In the genomic region with DNA sequence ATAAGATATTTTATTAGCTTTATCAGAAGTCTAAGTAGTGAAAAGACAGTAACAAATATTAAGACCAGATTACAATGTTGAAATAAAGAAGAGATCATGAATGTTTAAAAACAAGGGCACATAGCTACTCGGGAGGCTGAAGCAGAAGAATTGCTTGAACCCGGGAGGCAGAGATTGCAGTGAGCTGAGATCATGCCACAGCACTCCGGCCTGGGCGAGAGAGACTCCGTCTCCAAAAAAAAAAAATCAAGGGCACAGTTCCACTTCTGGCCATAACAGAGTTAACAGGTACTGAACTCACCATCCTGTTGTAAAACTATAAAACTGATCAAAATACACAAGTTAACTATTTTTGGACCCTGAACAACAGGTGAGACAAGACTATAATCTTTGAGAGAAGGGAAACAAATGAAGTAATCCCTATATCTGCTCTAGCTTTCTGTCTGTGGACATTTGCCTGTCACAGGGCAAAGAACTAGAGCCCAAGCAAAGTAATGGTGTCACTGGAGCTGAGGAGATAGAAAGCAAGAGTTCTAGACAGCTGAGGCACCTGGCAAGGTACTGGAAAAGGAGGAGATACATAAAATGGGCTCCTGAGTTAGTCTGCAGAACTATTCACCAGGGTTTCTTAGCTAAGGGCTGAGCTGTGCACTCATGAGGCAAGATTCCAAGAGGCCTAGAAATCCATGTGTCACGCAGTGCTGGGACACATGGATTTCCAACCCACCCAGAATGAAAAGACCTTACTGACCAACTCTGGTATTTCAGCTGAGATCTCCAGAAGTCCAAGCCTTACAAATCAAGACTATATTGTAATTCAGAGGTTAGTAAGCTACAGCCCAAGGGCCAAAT, we compare ENCODE assay signal across 19 cellular contexts. TPM values are rescaled to one million over a fixed set of nuclear protein-coding genes. Genes with fewer than 3 reads are reported as not detected.
DNase-seq lines count a peak whose midpoint lies in the region; ATAC-seq and TF ChIP-seq lines count a peak whose summit lies in the region.
"Had no signal": no experiment of that assay in that cellular context is flagged by ENCODE, and none has a peak within 500 bp of the region (broad histone marks: within the 10 kb centered on the region; RNA-seq: fewer than 3 reads in every experiment).

No MANE protein-coding gene starts in this region.

- H3K27me3 ChIP-seq in right atrium auricular region (no peaks in the 10 kb centered on the region), esophagus muscularis mucosa (no peaks in the 10 kb centered on the region), aorta (ENCODE audit: control insufficient read depth in 1 of 2, insufficient read depth in 2 of 2, low read length in 1 of 2) (no peaks in the 10 kb centered on the region), spleen (replicated peaks in 1 of 7) (no peaks in the 10 kb centered on the region)

- intact Hi-C loops in Right ventricle myocardium inferior (cut with DNase I) (no loop called here), esophagus muscularis mucosa (cut with DNase I) (no loop called here), aorta (cut with DNase I) (no loop called here), spleen (cut with DNase I; ENCODE audit: low total_unique reads) (no loop called here), CD14-positive monocyte (cut with micrococcal nuclease) (no loop called here)

- H3K27me3 Mint-ChIP-seq in CD14-positive monocyte (ENCODE audit: low read depth in 3 of 3), result no peaks in the 10 kb centered on the region
- H3K27me3 Mint-ChIP-seq: activated naive CD8-positive, alpha-beta T cell treated with anti-CD3 and anti-CD28 coated beads, Interleukin-2, amount 10 ng/mL, durations not matched to agents 7 days and 5 days; IgD-negative memory B cell had no signal

- peak; percentile 50 for ATAC-seq in Right ventricle myocardium inferior
- peak; percentile 41 for ATAC-seq in aorta (ENCODE audit: low FRiP score)

- H3K9me3 Mint-ChIP-seq in CD14-positive monocyte, result no peaks in the 10 kb centered on the region
- H3K9me3 Mint-ChIP-seq: activated naive CD8-positive, alpha-beta T cell treated with anti-CD3 and anti-CD28 coated beads, Interleukin-2, amount 10 ng/mL, durations not matched to agents 7 days and 5 days; IgD-negative memory B cell had no signal

- H3K27ac Mint-ChIP-seq in CD14-positive monocyte, result peak overlapping the region in 2 of 7 donors; percentile 20 to 26
- H3K27ac Mint-ChIP-seq: activated naive CD8-positive, alpha-beta T cell treated with anti-CD3 and anti-CD28 coated beads, Interleukin-2, amount 10 ng/mL, durations not matched to agents 7 days and 5 days; IgD-negative memory B cell had no signal

- no peak overlapping the region for H3K4me3 Mint-ChIP-seq in CD14-positive monocyte
- H3K4me3 Mint-ChIP-seq: activated naive CD8-positive, alpha-beta T cell treated with anti-CD3 and anti-CD28 coated beads, Interleukin-2, amount 10 ng/mL, durations not matched to agents 7 days and 5 days; IgD-negative memory B cell had no signal

- TF ChIP-seq POLR2A in esophagus muscularis mucosa (IDR thresholded peaks at IDR 0.05; ENCODE audit: low read depth) (no peak), spleen (IDR thresholded peaks at IDR 0.05) (no peak)

- 62% methylated on average over 6 of the region's 6 CpGs for WGBS in esophagus muscularis mucosa
- 7 to 8% methylated on average over 6 of the region's 6 CpGs for WGBS in aorta, 2 donors
- 86 to 99% (median 92%) methylated on average over 6 of the region's 6 CpGs for WGBS in spleen, 5 donors

- H3K27ac ChIP-seq in right atrium auricular region (peak overlapping the region in 1 of 2 donors; percentile 31), esophagus muscularis mucosa (replicated peaks in 1 of 4) (peak overlapping the region; percentile 6 to 36 (median 32)), aorta (ENCODE audit: low read depth in 1 of 2, low read length in 2 of 2) (peak overlapping the region; percentile 39 to 86), spleen (peak overlapping the region in 1 of 8 donors; percentile 11)
- H3K27ac ChIP-seq: epithelial cell of prostate, SK-N-MC had no signal

- no peak for DNase-seq in Right ventricle myocardium inferior (ENCODE audit: missing footprints)
- DNase-seq in right atrium auricular region (ENCODE audit: low spot score), result no peak
- no peak for DNase-seq in esophagus muscularis mucosa (ENCODE audit: extremely low spot score)
- DNase-seq in myocyte (ENCODE audit: low read depth), result peak; percentile 31
- DNase-seq in aorta, result no peak
- no peak for DNase-seq in spleen
- DNase-seq in CD14-positive monocyte (ENCODE audit: low spot score), result no peak
- DNase-seq in SIG-M5 treated with dmso at 0.1 percent for 504 hours (lab: John Stamatoyannopoulos, UW; ENCODE audit: unreplicated experiment), result no peak
- DNase-seq: activated CD8-positive, alpha-beta memory T cell treated with anti-CD3 and anti-CD28 coated beads, Interleukin-2, amount 50 U/mL, for 4 hours; activated naive CD8-positive, alpha-beta T cell treated with anti-CD3 and anti-CD28 coated beads, Interleukin-2, amount 10 ng/mL, durations not matched to agents 7 days and 5 days; head of caudate nucleus; left cardiac atrium; NCI-H1048; NCI-H226; stimulated activated naive CD4-positive, alpha-beta T cell had no signal

- peaks cover 0 to 12% of the 10 kb centered on the region in 2 donors for H3K4me1 ChIP-seq in right atrium auricular region
- peaks cover 9 to 30% (median 17%) of the 10 kb centered on the region in 4 donors for H3K4me1 ChIP-seq in esophagus muscularis mucosa
- peaks cover 0 to 2% of the 10 kb centered on the region in 2 donors for H3K4me1 ChIP-seq in aorta (ENCODE audit: control insufficient read depth in 1 of 2, insufficient read depth in 2 of 2, low read length in 2 of 2)
- H3K4me1 ChIP-seq in spleen, result peaks cover 0 to 45% (median 0%) of the 10 kb centered on the region in 6 donors
- H3K4me1 ChIP-seq: HAP-1 had no signal

- H3K4me3 ChIP-seq in right atrium auricular region (no peak overlapping the region), esophagus muscularis mucosa (no peak overlapping the region), aorta (ENCODE audit: low read length in 2 of 2) (no peak overlapping the region), spleen (no peak overlapping the region)
- H3K4me3 ChIP-seq: HAP-1, SK-N-MC had no signal

- peaks cover 10% of the 10 kb centered on the region for H3K4me1 Mint-ChIP-seq in CD14-positive monocyte

- no peak for TF ChIP-seq CTCF in right atrium auricular region (IDR thresholded peaks at IDR 0.05)
- TF ChIP-seq CTCF in esophagus muscularis mucosa (IDR thresholded peaks at IDR 0.05), result no peak
- TF ChIP-seq CTCF in spleen (IDR thresholded peaks at IDR 0.05 in 8 of 11, conservative IDR thresholded peaks at IDR 0.05 in 3 of 11), result no peak
- no peak for TF ChIP-seq CTCF in CD14-positive monocyte (IDR thresholded peaks at IDR 0.05)

- H3K9me3 ChIP-seq in right atrium auricular region (no peaks in the 10 kb centered on the region), esophagus muscularis mucosa (no peaks in the 10 kb centered on the region), aorta (ENCODE audit: control insufficient read depth, low read length) (no peaks in the 10 kb centered on the region), spleen (no peaks in the 10 kb centered on the region)
- H3K9me3 ChIP-seq: HAP-1 had no signal

- H3K36me3 Mint-ChIP-seq in CD14-positive monocyte, result peaks cover 67 to 80% of the 10 kb centered on the region in 2 donors
- H3K36me3 Mint-ChIP-seq: IgD-negative memory B cell had no signal

- no peak for TF ChIP-seq EP300 in esophagus muscularis mucosa (IDR thresholded peaks at IDR 0.05)

- peaks cover 68% of the 10 kb centered on the region for H3K36me3 ChIP-seq in right atrium auricular region
- peaks cover 12 to 81% (median 61%) of the 10 kb centered on the region in 4 donors for H3K36me3 ChIP-seq in esophagus muscularis mucosa
- peaks cover 2 to 8% of the 10 kb centered on the region in 2 donors for H3K36me3 ChIP-seq in aorta (ENCODE audit: control insufficient read depth in 1 of 2, insufficient read depth in 2 of 2, low read length in 1 of 2)
- peaks cover 3 to 100% (median 90%) of the 10 kb centered on the region in 6 donors for H3K36me3 ChIP-seq in spleen

RNA-seq across cellular contexts. Expression of gene MMADHC, which starts 15.2 kb away (rescaled TPM):
- 110 TPM for total RNA-seq in Right ventricle myocardium inferior
- total RNA-seq in right atrium auricular region, result 10 to 100 TPM; 82.3 to 90.5 TPM
- total RNA-seq in esophagus muscularis mucosa, result 100 to 1,000 TPM in 3 of 4 donors, 10 to 100 TPM in 1; 96.5 to 184 (median 133) TPM
- total RNA-seq in myocyte, result 176 and 182 TPM in 2 replicates
- 89.8 TPM for polyA plus RNA-seq in myocyte (2012)
- 10 to 100 TPM; 67.3 to 82.8 TPM for total RNA-seq in aorta
- polyA plus RNA-seq in aorta, result 100 to 1,000 TPM in 1 of 2 donors, 10 to 100 TPM in 1; 87.9 to 128 TPM
- 10 to 100 TPM; 64.6 to 85.6 (median 73.3) TPM for total RNA-seq in spleen
- 10 to 100 TPM; 38.0 to 57.7 (median 54.0) TPM for polyA plus RNA-seq in spleen
- polyA plus RNA-seq in CD14-positive monocyte, result 100 to 1,000 TPM in 1 of 2 donors, 10 to 100 TPM in 1; 97.9 to 119 TPM
